ENCODE assay signal across 8 cellular contexts in the genomic region with DNA sequence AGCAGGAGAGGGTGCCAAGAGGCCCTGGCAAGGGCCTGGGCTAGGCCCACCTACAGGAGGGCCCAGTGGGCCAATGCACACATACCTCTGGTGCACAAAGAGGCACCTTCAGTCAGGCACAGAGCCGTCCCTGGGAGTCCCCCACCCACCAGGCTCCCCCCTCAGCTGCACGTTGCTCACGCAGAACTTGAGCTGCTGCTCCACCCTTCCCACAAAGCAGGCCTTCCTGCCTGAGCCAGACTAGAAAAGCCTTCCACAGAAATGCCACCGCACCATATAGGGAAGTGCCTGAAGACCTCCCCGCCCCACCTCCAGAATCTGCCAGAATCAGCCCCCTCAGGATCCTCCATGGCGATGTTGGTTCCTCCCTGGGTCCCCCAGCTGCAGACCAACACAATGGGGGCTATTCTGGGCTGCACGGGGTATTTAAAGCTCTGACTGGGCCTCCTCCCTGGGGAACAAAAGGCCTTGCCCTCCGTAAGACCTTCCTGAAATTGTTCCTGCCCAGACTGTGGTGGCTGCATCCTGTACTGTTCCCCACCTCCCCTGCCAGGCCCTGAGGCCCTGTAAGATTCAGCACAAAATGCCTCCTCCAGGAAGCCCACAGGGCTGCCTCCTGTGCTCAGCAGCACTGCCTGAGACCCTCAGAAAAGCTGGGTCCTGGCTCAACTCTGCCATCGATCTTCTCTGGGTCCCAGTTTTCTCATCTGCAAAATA. TPM values are rescaled to one million over a fixed set of nuclear protein-coding genes. Genes with fewer than 3 reads are reported as not detected.
A peak's percentile ranks its signal among the peaks of the same experiment; 100 is the strongest.
DNase-seq lines count a peak whose midpoint lies in the region; ATAC-seq and TF ChIP-seq lines count a peak whose summit lies in the region.

No MANE protein-coding gene starts in this region.

- BruUV-seq in PC-3 (replicated peaks; lab: Mats Ljungman, UMichigan): no TSS peak

- H3K4me3 ChIP-seq in iPS-20b (ENCODE audit: low read length) (no peak overlapping the region), PC-3 (ENCODE audit: low read length) (no peak overlapping the region)

- H3K9me3 Mint-ChIP-seq in activated naive CD4-positive, alpha-beta T cell treated with anti-CD3 and anti-CD28 coated beads, Interleukin-2, amount 10 ng/mL, durations not matched to agents 7 days and 5 days: no peaks in the 10 kb centered on the region

- H3K27me3 Mint-ChIP-seq in activated naive CD4-positive, alpha-beta T cell treated with anti-CD3 and anti-CD28 coated beads, Interleukin-2, amount 10 ng/mL, durations not matched to agents 7 days and 5 days: no peaks in the 10 kb centered on the region

- H3K27ac Mint-ChIP-seq in activated naive CD4-positive, alpha-beta T cell treated with anti-CD3 and anti-CD28 coated beads, Interleukin-2, amount 10 ng/mL, durations not matched to agents 7 days and 5 days: peak overlapping the region; percentile 28

- H3F3A ChIP-seq in PC-3 (ENCODE audit: low read length, unreplicated experiment): no peaks in the 10 kb centered on the region

- H3K36me3 ChIP-seq in iPS-20b (ENCODE audit: insufficient read depth, low read depth, low read length) (no peaks in the 10 kb centered on the region), PC-3 (ENCODE audit: low read depth, low read length) (no peaks in the 10 kb centered on the region)

- POLR2A ChIA-PET in PC-3 (lab: Charles Lee; ENCODE audit: unreplicated experiment): no interaction called here

- no peak overlapping the region for H2AFZ ChIP-seq in PC-3 (ENCODE audit: low read length)

- no peaks in the 10 kb centered on the region for H3K79me2 ChIP-seq in PC-3 (ENCODE audit: low read length)

- in situ Hi-C loops in KBM-7 (cut with MboI; ENCODE audit: low pct_unique_long_range_greater_than_20kb, low sequenced_read_pairs): no loop called here

- peak; percentile 88 for DNase-seq in KBM-7
- DNase-seq in activated naive CD4-positive, alpha-beta T cell treated with anti-CD3 and anti-CD28 coated beads, Interleukin-2, amount 10 ng/mL, durations not matched to agents 7 days and 5 days: peak; percentile 37
- peak in 2 of 3 experiments; percentile 9 to 56 for DNase-seq in stimulated activated CD4-positive, alpha-beta T cell treated with anti-CD3 and anti-CD28 coated beads, TNF-alpha, amount 100 ng/mL, for 24 hours (ENCODE audit: low read depth in 3 of 3)
- no peak for DNase-seq in PC-3
- DNase-seq in activated CD4-positive, CD25-positive, alpha-beta regulatory T cell (lab: John Stamatoyannopoulos, UW): no peak
- DNase-seq in HK-2 (ENCODE audit: unreplicated experiment): no peak

- H3K4me1 ChIP-seq in iPS-20b (ENCODE audit: insufficient read depth, low read length) (peaks cover 29% of the 10 kb centered on the region), PC-3 (ENCODE audit: insufficient read depth, low read length) (no peaks in the 10 kb centered on the region; the same call in 1 of the 2 replicates)

- ATAC-seq in HG03571 (IDR thresholded peaks at IDR 0.05; ENCODE audit: unreplicated experiment) (no peak), PC-3 (no peak)

- peak overlapping the region; percentile 54; the same call in 1 of the 2 replicates for H3K9ac ChIP-seq in iPS-20b (ENCODE audit: low read depth, low read length)
- H3K9ac ChIP-seq in PC-3 (ENCODE audit: low read length): no peak overlapping the region

- CTCF ChIA-PET in activated naive CD4-positive, alpha-beta T cell treated with anti-CD3 and anti-CD28 coated beads, Interleukin-2, amount 10 ng/mL, durations not matched to agents 7 days and 5 days (lab: Charles Lee): no interaction called here
- CTCF ChIA-PET in PC-3 (lab: Charles Lee): no interaction called here

- no peaks in the 10 kb centered on the region for H4K20me1 ChIP-seq in PC-3 (ENCODE audit: low read length)

- peak overlapping the region; percentile 45 for H3K27ac ChIP-seq in iPS-20b (ENCODE audit: low read length)
- no peak overlapping the region for H3K27ac ChIP-seq in PC-3 (ENCODE audit: low read length)

- no peak overlapping the region for H3K4me2 ChIP-seq in PC-3 (ENCODE audit: low read length)

- no peaks in the 10 kb centered on the region for H3K27me3 ChIP-seq in iPS-20b (ENCODE audit: insufficient read depth, low read length)
- H3K27me3 ChIP-seq in PC-3 (ENCODE audit: low read length): no peaks in the 10 kb centered on the region

- H3K4me3 Mint-ChIP-seq in activated naive CD4-positive, alpha-beta T cell treated with anti-CD3 and anti-CD28 coated beads, Interleukin-2, amount 10 ng/mL, durations not matched to agents 7 days and 5 days: no peak overlapping the region

- no peaks in the 10 kb centered on the region for H3K9me2 ChIP-seq in PC-3 (replicated peaks; ENCODE audit: low read length)

- intact Hi-C loops in PC-3 (cut with micrococcal nuclease): no loop called here

- peaks cover 18% of the 10 kb centered on the region for H3K4me1 Mint-ChIP-seq in activated naive CD4-positive, alpha-beta T cell treated with anti-CD3 and anti-CD28 coated beads, Interleukin-2, amount 10 ng/mL, durations not matched to agents 7 days and 5 days

- TF ChIP-seq CTCF in PC-3 (conservative IDR thresholded peaks at IDR 0.05; ENCODE audit: low read depth, low read length): no peak

- H3K9me3 ChIP-seq in iPS-20b (ENCODE audit: insufficient read depth, low read depth, low read length): no peaks in the 10 kb centered on the region
- no peaks in the 10 kb centered on the region for H3K9me3 ChIP-seq in PC-3 (ENCODE audit: low read length)

- H3K36me3 Mint-ChIP-seq in activated naive CD4-positive, alpha-beta T cell treated with anti-CD3 and anti-CD28 coated beads, Interleukin-2, amount 10 ng/mL, durations not matched to agents 7 days and 5 days: no peaks in the 10 kb centered on the region

RNA-seq across cellular contexts. Expression of a gene that starts 27.2 kb away (rescaled TPM):
- 35.1 and 56.0 TPM in 2 replicates for total RNA-seq in PC-3 (2014; rRNA removed)

Comparison
In these comparisons a context has a peak if more than half of its experiments do, and no peak if none do; other contexts are left out.
1. DNase-seq: peak in KBM-7 (single experiment), activated naive CD4-positive, alpha-beta T cell treated with anti-CD3 and anti-CD28 coated beads, Interleukin-2, amount 10 ng/mL, durations not matched to agents 7 days and 5 days (single experiment) and stimulated activated CD4-positive, alpha-beta T cell treated with anti-CD3 and anti-CD28 coated beads, TNF-alpha, amount 100 ng/mL, for 24 hours (2 of 3); none in PC-3 (single experiment), activated CD4-positive, CD25-positive, alpha-beta regulatory T cell (0 of 4) and HK-2 (single experiment).